ENCODE assay signal across 27 cellular contexts in genomic region chr5:178236126-178236525, GRCh38. TPM values are rescaled to one million over a fixed set of nuclear protein-coding genes. Genes with fewer than 3 reads are reported as not detected.
DNase-seq lines count a peak whose midpoint lies in the region; ATAC-seq and TF ChIP-seq lines count a peak whose summit lies in the region.
"Had no signal": no experiment of that assay in that cellular context is flagged by ENCODE, and none has a peak within 500 bp of the region (broad histone marks: within the 10 kb centered on the region; RNA-seq: fewer than 3 reads in every experiment).

No MANE protein-coding gene starts in this region.

- no peak for DNase-seq in activated CD4-positive, alpha-beta T cell treated with anti-CD3 and anti-CD28 coated beads, Interleukin-2, amount 10 ng/mL, durations not matched to agents 7 days and 5 days
- DNase-seq in activated CD4-positive, alpha-beta T cell treated with anti-CD3 and anti-CD28 coated beads, Interleukin-2, amount 50 U/mL, for 48 hours = no peak
- no peak for DNase-seq in activated naive CD8-positive, alpha-beta T cell treated with anti-CD3 and anti-CD28 coated beads, Interleukin-2, amount 10 ng/mL, durations not matched to agents 7 days and 5 days
- DNase-seq in psoas muscle = no peak
- no peak for DNase-seq in GDM1 (lab: John Stamatoyannopoulos, UW)
- DNase-seq in WTC11 (ENCODE audit: low spot score) = no peak
- no peak for DNase-seq in transverse colon
- DNase-seq: activated CD4-positive, CD25-positive, alpha-beta regulatory T cell; activated naive CD4-positive, alpha-beta T cell treated with anti-CD3 and anti-CD28 coated beads for 36 hours; activated T-cell treated with anti-CD3 and anti-CD28 coated beads, Interleukin-2, amount 50 U/mL, for 72 hours; Caco-2; effector CD8-positive, alpha-beta T cell; foreskin melanocyte; mesendoderm; NCI-H187 treated with DMSO at 0.1 percent for 48 hours; NCI-H69; stimulated activated CD4-positive, alpha-beta T cell treated with anti-CD3 and anti-CD28 coated beads, Interleukin-2, amount 100 ng/mL, for 48 hours; stimulated activated naive CD4-positive, alpha-beta T cell; T-helper 9 cell had no signal

- CTCF ChIA-PET in activated CD4-positive, alpha-beta T cell treated with anti-CD3 and anti-CD28 coated beads, Interleukin-2, amount 10 ng/mL, durations not matched to agents 7 days and 5 days (lab: Charles Lee) = interaction anchor here (0.6 to 1.8 kb wide), 4 partner anchors 12 to 1717 kb away, joined by 3 to 4 read pairs (median 3); no protein-coding TSS in a partner anchor
- CTCF ChIA-PET in WTC11 (lab: Charles Lee) = interaction anchor here (0.6 to 3.3 kb wide), 5 partner anchors 12 to 354 kb away, joined by 3 to 15 read pairs (median 11); partner anchors contain the start of gene COL23A1

- H3K4me1 Mint-ChIP-seq in activated CD4-positive, alpha-beta T cell treated with anti-CD3 and anti-CD28 coated beads, Interleukin-2, amount 10 ng/mL, durations not matched to agents 7 days and 5 days = peaks cover 79% of the 10 kb centered on the region
- peaks cover 69% of the 10 kb centered on the region for H3K4me1 Mint-ChIP-seq in activated naive CD8-positive, alpha-beta T cell treated with anti-CD3 and anti-CD28 coated beads, Interleukin-2, amount 10 ng/mL, durations not matched to agents 7 days and 5 days
- H3K4me1 Mint-ChIP-seq in WTC11 = peaks cover 21% of the 10 kb centered on the region

- no peak for TF ChIP-seq POLR2A in transverse colon (IDR thresholded peaks at IDR 0.05)

- H3K36me3 Mint-ChIP-seq in activated CD4-positive, alpha-beta T cell treated with anti-CD3 and anti-CD28 coated beads, Interleukin-2, amount 10 ng/mL, durations not matched to agents 7 days and 5 days (ENCODE audit: low read depth) = peaks cover 9% of the 10 kb centered on the region
- H3K36me3 Mint-ChIP-seq in activated naive CD8-positive, alpha-beta T cell treated with anti-CD3 and anti-CD28 coated beads, Interleukin-2, amount 10 ng/mL, durations not matched to agents 7 days and 5 days = peaks cover 6% of the 10 kb centered on the region
- H3K36me3 Mint-ChIP-seq in WTC11 = peaks cover 5% of the 10 kb centered on the region

- no peaks in the 10 kb centered on the region for H3K27me3 Mint-ChIP-seq in activated CD4-positive, alpha-beta T cell treated with anti-CD3 and anti-CD28 coated beads, Interleukin-2, amount 10 ng/mL, durations not matched to agents 7 days and 5 days
- H3K27me3 Mint-ChIP-seq in activated naive CD8-positive, alpha-beta T cell treated with anti-CD3 and anti-CD28 coated beads, Interleukin-2, amount 10 ng/mL, durations not matched to agents 7 days and 5 days = no peaks in the 10 kb centered on the region
- no peaks in the 10 kb centered on the region for H3K27me3 Mint-ChIP-seq in WTC11 (ENCODE audit: low read depth)

- in situ Hi-C loops in transverse colon (cut with MboI; ENCODE audit: low pct_ligation_motif_present in 1 of 4, low pct_unique_long_range_greater_than_20kb in 1 of 4, low sequenced_read_pairs in 3 of 4) = no loop called here

- H3K4me3 Mint-ChIP-seq in activated CD4-positive, alpha-beta T cell treated with anti-CD3 and anti-CD28 coated beads, Interleukin-2, amount 10 ng/mL, durations not matched to agents 7 days and 5 days = no peak overlapping the region
- peak overlapping the region; percentile 22 for H3K4me3 Mint-ChIP-seq in activated naive CD8-positive, alpha-beta T cell treated with anti-CD3 and anti-CD28 coated beads, Interleukin-2, amount 10 ng/mL, durations not matched to agents 7 days and 5 days
- no peak overlapping the region for H3K4me3 Mint-ChIP-seq in WTC11
- H3K4me3 Mint-ChIP-seq: activated naive CD4-positive, alpha-beta T cell treated with anti-CD3 and anti-CD28 coated beads for 36 hours; activated T-cell treated with anti-CD3 and anti-CD28 coated beads, Interleukin-2, amount 50 U/mL, for 72 hours had no signal

- no peaks in the 10 kb centered on the region for H3K36me3 ChIP-seq in liver (ENCODE audit: control insufficient read depth in 4 of 4, insufficient read depth in 3 of 4, low read depth in 1 of 4, low read length in 3 of 4)
- H3K36me3 ChIP-seq in psoas muscle (ENCODE audit: insufficient read depth in 1 of 2, low read depth in 1 of 2) = no peaks in the 10 kb centered on the region
- H3K36me3 ChIP-seq in transverse colon = no peaks in the 10 kb centered on the region
- H3K36me3 ChIP-seq: ascending aorta had no signal

- no peaks in the 10 kb centered on the region for H3K27me3 ChIP-seq in liver (ENCODE audit: control insufficient read depth in 4 of 4, insufficient read depth in 4 of 4, low read length in 3 of 4)
- H3K27me3 ChIP-seq in psoas muscle (ENCODE audit: insufficient read depth in 3 of 3, low read length in 2 of 3) = no peaks in the 10 kb centered on the region
- H3K27me3 ChIP-seq in transverse colon = no peaks in the 10 kb centered on the region
- H3K27me3 ChIP-seq: ascending aorta, testis had no signal

- no peak for ATAC-seq in activated naive CD8-positive, alpha-beta T cell treated with anti-CD3 and anti-CD28 coated beads, Interleukin-2, amount 10 ng/mL, durations not matched to agents 7 days and 5 days (ENCODE audit: low read depth)
- ATAC-seq in psoas muscle = no peak
- no peak for ATAC-seq in WTC11
- ATAC-seq: activated T-cell treated with anti-CD3 and anti-CD28 coated beads, Interleukin-2, amount 50 U/mL, for 72 hours had no signal

- H3K4me3 ChIP-seq in liver (ENCODE audit: low read depth in 1 of 3, low read length in 3 of 3) (no peak overlapping the region), psoas muscle (no peak overlapping the region), transverse colon (no peak overlapping the region)
- H3K4me3 ChIP-seq: ascending aorta, testis had no signal

- POLR2A ChIA-PET in activated CD4-positive, alpha-beta T cell treated with anti-CD3 and anti-CD28 coated beads, Interleukin-2, amount 10 ng/mL, durations not matched to agents 7 days and 5 days (lab: Charles Lee) = no interaction called here
- POLR2A ChIA-PET in activated naive CD8-positive, alpha-beta T cell treated with anti-CD3 and anti-CD28 coated beads, Interleukin-2, amount 10 ng/mL, durations not matched to agents 7 days and 5 days (lab: Charles Lee) = interaction anchor here (0.7 to 6.5 kb wide), 3 partner anchors 8 to 30 kb away, joined by 4 to 75 read pairs (median 7); no protein-coding TSS in a partner anchor
- POLR2A ChIA-PET in WTC11 (lab: Charles Lee) = interaction anchor here (0.6 kb wide), 1 partner anchor 39 kb away, joined by 3 read pairs; no protein-coding TSS in a partner anchor

- peak overlapping the region; percentile 31 for H3K27ac Mint-ChIP-seq in activated CD4-positive, alpha-beta T cell treated with anti-CD3 and anti-CD28 coated beads, Interleukin-2, amount 10 ng/mL, durations not matched to agents 7 days and 5 days
- H3K27ac Mint-ChIP-seq in activated naive CD8-positive, alpha-beta T cell treated with anti-CD3 and anti-CD28 coated beads, Interleukin-2, amount 10 ng/mL, durations not matched to agents 7 days and 5 days = peak overlapping the region; percentile 96
- H3K27ac Mint-ChIP-seq in WTC11 = no peak overlapping the region
- H3K27ac Mint-ChIP-seq: activated naive CD4-positive, alpha-beta T cell treated with anti-CD3 and anti-CD28 coated beads for 36 hours had no signal

- no peaks in the 10 kb centered on the region for H3K9me3 Mint-ChIP-seq in activated CD4-positive, alpha-beta T cell treated with anti-CD3 and anti-CD28 coated beads, Interleukin-2, amount 10 ng/mL, durations not matched to agents 7 days and 5 days
- no peaks in the 10 kb centered on the region for H3K9me3 Mint-ChIP-seq in activated naive CD8-positive, alpha-beta T cell treated with anti-CD3 and anti-CD28 coated beads, Interleukin-2, amount 10 ng/mL, durations not matched to agents 7 days and 5 days
- H3K9me3 Mint-ChIP-seq in WTC11 = no peaks in the 10 kb centered on the region
- H3K9me3 Mint-ChIP-seq: activated naive CD4-positive, alpha-beta T cell treated with anti-CD3 and anti-CD28 coated beads for 36 hours; activated T-cell treated with anti-CD3 and anti-CD28 coated beads, Interleukin-2, amount 50 U/mL, for 72 hours had no signal

- peaks cover 30 to 63% (median 39%) of the 10 kb centered on the region in 4 donors for H3K4me1 ChIP-seq in liver (ENCODE audit: control insufficient read depth in 4 of 4, insufficient read depth in 4 of 4, low read length in 3 of 4)
- H3K4me1 ChIP-seq in psoas muscle = peaks cover 51% of the 10 kb centered on the region
- peaks cover 10 to 53% (median 28%) of the 10 kb centered on the region in 4 donors for H3K4me1 ChIP-seq in transverse colon

- H3K27ac ChIP-seq in liver (ENCODE audit: low read depth in 1 of 2, low read length in 2 of 2) (peak overlapping the region; percentile 15 to 66), psoas muscle (peak overlapping the region; percentile 95), transverse colon (peak overlapping the region in 1 of 4 donors; percentile 13)
- H3K27ac ChIP-seq: 22Rv1, ascending aorta, testis had no signal

- peak overlapping the region in 1 of 2 donors; percentile 2 for H3K9ac ChIP-seq in liver (ENCODE audit: low read depth in 1 of 2, low read length in 2 of 2)

- intact Hi-C loops in psoas muscle (cut with DNase I) (no loop called here), transverse colon (cut with DNase I; ENCODE audit: low total_unique reads) (no loop called here)

- no peak for TF ChIP-seq CTCF in liver (IDR thresholded peaks at IDR 0.05; ENCODE audit: low read depth, low read length, missing input control)
- TF ChIP-seq CTCF in psoas muscle (IDR thresholded peaks at IDR 0.05) = no peak
- TF ChIP-seq CTCF in WTC11 (IDR thresholded peaks at IDR 0.05) = no peak
- TF ChIP-seq CTCF in transverse colon (IDR thresholded peaks at IDR 0.05) = no peak

- no peak for TF ChIP-seq RAD21 in liver (IDR thresholded peaks at IDR 0.05)

- no peak for TF ChIP-seq EP300 in transverse colon (IDR thresholded peaks at IDR 0.05; ENCODE audit: low read depth)

- no peaks in the 10 kb centered on the region for H3K9me3 ChIP-seq in liver (ENCODE audit: control insufficient read depth in 4 of 4, low read length in 3 of 4)
- H3K9me3 ChIP-seq in psoas muscle = no peaks in the 10 kb centered on the region
- H3K9me3 ChIP-seq in transverse colon = no peaks in the 10 kb centered on the region
- H3K9me3 ChIP-seq: ascending aorta, Caco-2, testis had no signal

- 93% methylated on average over 9 of the region's 9 CpGs for WGBS in liver
- 88 to 96% (median 93%) methylated on average over 9 of the region's 9 CpGs for WGBS in psoas muscle, 3 donors
- WGBS in transverse colon (ENCODE audit: low coverage in 1 of 2), 2 donors = 87% methylated on average over 9 of the region's 9 CpGs; no CpG with 5 or more reads in 1 of the 2 donors

RNA-seq across cellular contexts. Expression of gene PHYKPL, which starts 3.5 kb away (rescaled TPM):
- 100 to 1,000 TPM; 126 to 138 TPM for total RNA-seq in activated CD4-positive, alpha-beta T cell treated with anti-CD3 and anti-CD28 coated beads, Interleukin-2, amount 10 ng/mL, durations not matched to agents 7 days and 5 days
- total RNA-seq in activated naive CD8-positive, alpha-beta T cell treated with anti-CD3 and anti-CD28 coated beads, Interleukin-2, amount 10 ng/mL, durations not matched to agents 7 days and 5 days = 100 to 1,000 TPM; 158 to 165 TPM
- total RNA-seq in liver (100 to 1,000 TPM in 1 of 2 donors, 10 to 100 TPM in 1; 25.6 to 103 TPM), psoas muscle (10 to 100 TPM; 43.2 to 51.6 (median 45.2) TPM), WTC11 (2021) (30.9 to 41.7 TPM (median 31.7 TPM) in 3 replicates), transverse colon (100 to 1,000 TPM; 124 to 405 (median 197) TPM)
- polyA plus RNA-seq in liver (10 to 100 TPM; 38.3 to 51.7 TPM), psoas muscle (10 to 100 TPM; 22.3 to 43.9 (median 27.5) TPM)

RNA-seq across cellular contexts. Expression of gene HNRNPAB, which starts 31.8 kb away (rescaled TPM):
- total RNA-seq in activated CD4-positive, alpha-beta T cell treated with anti-CD3 and anti-CD28 coated beads, Interleukin-2, amount 10 ng/mL, durations not matched to agents 7 days and 5 days = 100 to 1,000 TPM; 185 to 215 TPM
- 100 to 1,000 TPM; 183 to 198 TPM for total RNA-seq in activated naive CD8-positive, alpha-beta T cell treated with anti-CD3 and anti-CD28 coated beads, Interleukin-2, amount 10 ng/mL, durations not matched to agents 7 days and 5 days
- 10 to 100 TPM; 41.4 to 59.4 TPM for total RNA-seq in liver
- 10 to 100 TPM; 33.7 to 66.3 TPM for polyA plus RNA-seq in liver
- total RNA-seq in psoas muscle = 100 to 1,000 TPM in 3 of 4 donors, 10 to 100 TPM in 1; 74.1 to 210 (median 140) TPM
- 100 to 1,000 TPM in 2 of 3 donors, 10 to 100 TPM in 1; 97.5 to 243 (median 181) TPM for polyA plus RNA-seq in psoas muscle
- 414 to 457 TPM (median 419 TPM) in 3 replicates for total RNA-seq in WTC11 (2021)
- total RNA-seq in transverse colon = 100 to 1,000 TPM; 115 to 199 (median 169) TPM

RNA-seq across cellular contexts. Expression of gene GMCL2, which starts 49.0 kb away (rescaled TPM):
- not detected for total RNA-seq in activated CD4-positive, alpha-beta T cell treated with anti-CD3 and anti-CD28 coated beads, Interleukin-2, amount 10 ng/mL, durations not matched to agents 7 days and 5 days
- not detected for total RNA-seq in activated naive CD8-positive, alpha-beta T cell treated with anti-CD3 and anti-CD28 coated beads, Interleukin-2, amount 10 ng/mL, durations not matched to agents 7 days and 5 days
- total RNA-seq in liver (not detected), psoas muscle (not detected), WTC11 (2021) (not detected in 3 replicates), transverse colon (not detected)
- polyA plus RNA-seq in liver (not detected), psoas muscle (not detected)
- total RNA-seq: activated CD8-positive, alpha-beta memory T cell treated with anti-CD3 and anti-CD28 coated beads for 36 hours; activated naive CD4-positive, alpha-beta T cell treated with anti-CD3 and anti-CD28 coated beads for 36 hours; activated T-cell treated with anti-CD3 and anti-CD28 coated beads, Interleukin-2, amount 50 U/mL, for 72 hours; ascending aorta; Caco-2; Daoy; pulmonary artery endothelial cell had no signal
- polyA plus RNA-seq: esophagus had no signal
